In the genomic region with DNA sequence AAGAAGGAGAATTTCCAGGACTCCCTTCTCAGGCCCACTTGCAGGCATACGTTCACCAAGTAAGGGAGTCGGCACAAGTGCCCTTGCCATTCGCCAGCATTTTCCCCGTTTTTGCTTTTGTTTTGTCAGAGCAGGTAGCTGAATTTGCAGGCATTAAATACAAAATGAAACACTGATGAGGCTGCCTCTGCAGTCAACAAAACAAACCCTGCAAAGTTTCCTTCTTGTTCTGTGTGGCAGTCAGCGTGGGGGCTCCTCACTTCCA, we compare ENCODE assay signal across 24 cellular contexts. TPM values are rescaled to one million over a fixed set of nuclear protein-coding genes. Genes with fewer than 3 reads are reported as not detected.
DNase-seq lines count a peak whose midpoint lies in the region; ATAC-seq and TF ChIP-seq lines count a peak whose summit lies in the region.
"Had no signal": no experiment of that assay in that cellular context is flagged by ENCODE, and none has a peak within 500 bp of the region (broad histone marks: within the 10 kb centered on the region; RNA-seq: fewer than 3 reads in every experiment).

No MANE protein-coding gene starts in this region.

- H3K4ac ChIP-seq in mesendoderm (ENCODE audit: low read depth, low read length): no peak overlapping the region

- H3K79me1 ChIP-seq in mesendoderm (ENCODE audit: low read length): peaks cover 3% of the 10 kb centered on the region

- no peak overlapping the region for H2BK120ac ChIP-seq in mesendoderm (ENCODE audit: low read depth, low read length)

- no peak overlapping the region for H3K4me3 ChIP-seq in mesendoderm (ENCODE audit: low read length)
- no peak overlapping the region for H3K4me3 ChIP-seq in BE2C (ENCODE audit: low read depth, low read length)
- H3K4me3 ChIP-seq: esophagus muscularis mucosa, HAP-1, lower lobe of right lung, transverse colon had no signal

- no peak overlapping the region for H3K9ac ChIP-seq in mesendoderm (ENCODE audit: low read length)

- no peak overlapping the region for H2BK15ac ChIP-seq in mesendoderm (replicated peaks; ENCODE audit: low read depth)

- peak overlapping the region; percentile 77 for H3K27ac Mint-ChIP-seq in activated T-cell treated with anti-CD3 and anti-CD28 coated beads, Interleukin-2, amount 50 U/mL, for 72 hours
- peak overlapping the region; percentile 89 for H3K27ac Mint-ChIP-seq in activated T-helper 2 cell treated with anti-CD3 and anti-CD28 coated beads, Interferon-gamma antibody, Interleukin-2, Interleukin-4, amounts not matched to agents 10 μg/mL and 5 μg/mL and 100 μg/mL, durations not matched to agents 14 hours and 24 hours and 36 hours
- peak overlapping the region; percentile 74 for H3K27ac Mint-ChIP-seq in nephron progenitor cell
- H3K27ac Mint-ChIP-seq in stimulated activated naive CD8-positive, alpha-beta T cell treated with anti-CD3 and anti-CD28 coated beads, Interleukin-15, amount 100 ng/mL, for 72 hours: peak overlapping the region; percentile 81 to 93

- ATAC-seq in activated T-cell treated with anti-CD3 and anti-CD28 coated beads, Interleukin-2, amount 50 U/mL, for 72 hours (replicated peaks in 1 of 2): no peak
- ATAC-seq in activated T-cell treated with anti-CD3 and anti-CD28 coated beads, Interleukin-2, amount 50 U/mL, for 4 hours: no peak
- ATAC-seq in stimulated activated naive CD8-positive, alpha-beta T cell treated with anti-CD3 and anti-CD28 coated beads, Interleukin-15, amount 100 ng/mL, for 72 hours: no peak
- ATAC-seq: foreskin keratinocyte, lower lobe of right lung had no signal

- H2AK5ac ChIP-seq in mesendoderm (ENCODE audit: low read length): no peak overlapping the region

- no peaks in the 10 kb centered on the region for H3K9me3 ChIP-seq in BE2C
- H3K9me3 ChIP-seq: esophagus muscularis mucosa, HAP-1, lower lobe of right lung, neutrophil, transverse colon had no signal

- H3K27me3 ChIP-seq in mesendoderm (ENCODE audit: insufficient read depth, low read length, poor library complexity) (no peaks in the 10 kb centered on the region), BE2C (no peaks in the 10 kb centered on the region)
- H3K27me3 ChIP-seq: esophagus muscularis mucosa, foreskin keratinocyte, neutrophil, transverse colon had no signal

- no peak overlapping the region for H3K23ac ChIP-seq in mesendoderm (ENCODE audit: low read length)

- peak overlapping the region; percentile 55 to 78 for H3K4me3 Mint-ChIP-seq in activated T-cell treated with anti-CD3 and anti-CD28 coated beads, Interleukin-2, amount 50 U/mL, for 72 hours
- no peak overlapping the region for H3K4me3 Mint-ChIP-seq in activated T-cell treated with anti-CD3 and anti-CD28 coated beads, Interleukin-2, amount 50 U/mL, for 4 hours
- H3K4me3 Mint-ChIP-seq in activated T-helper 2 cell treated with anti-CD3 and anti-CD28 coated beads, Interferon-gamma antibody, Interleukin-2, Interleukin-4, amounts not matched to agents 10 μg/mL and 5 μg/mL and 100 μg/mL, durations not matched to agents 14 hours and 24 hours and 36 hours (ENCODE audit: low read depth): peak overlapping the region; percentile 41
- H3K4me3 Mint-ChIP-seq in nephron progenitor cell: no peak overlapping the region
- H3K4me3 Mint-ChIP-seq in stimulated activated naive CD8-positive, alpha-beta T cell treated with anti-CD3 and anti-CD28 coated beads, Interleukin-15, amount 100 ng/mL, for 72 hours: peak overlapping the region; percentile 60 to 65

- no peak overlapping the region for H3K27ac ChIP-seq in mesendoderm (ENCODE audit: low read depth, low read length)
- H3K27ac ChIP-seq: esophagus muscularis mucosa, foreskin keratinocyte, lower lobe of right lung, neutrophil, transverse colon had no signal

- no peak overlapping the region for H3K18ac ChIP-seq in mesendoderm (ENCODE audit: low read length)

- H3K27me3 Mint-ChIP-seq in activated T-cell treated with anti-CD3 and anti-CD28 coated beads, Interleukin-2, amount 50 U/mL, for 72 hours (ENCODE audit: low read depth): no peaks in the 10 kb centered on the region
- no peaks in the 10 kb centered on the region for H3K27me3 Mint-ChIP-seq in activated T-cell treated with anti-CD3 and anti-CD28 coated beads, Interleukin-2, amount 50 U/mL, for 4 hours (ENCODE audit: low read depth)
- no peaks in the 10 kb centered on the region for H3K27me3 Mint-ChIP-seq in activated T-helper 2 cell treated with anti-CD3 and anti-CD28 coated beads, Interferon-gamma antibody, Interleukin-2, Interleukin-4, amounts not matched to agents 10 μg/mL and 5 μg/mL and 100 μg/mL, durations not matched to agents 14 hours and 24 hours and 36 hours (ENCODE audit: low read depth)
- no peaks in the 10 kb centered on the region for H3K27me3 Mint-ChIP-seq in nephron progenitor cell (ENCODE audit: low read depth, poor library complexity)
- H3K27me3 Mint-ChIP-seq in stimulated activated naive CD8-positive, alpha-beta T cell treated with anti-CD3 and anti-CD28 coated beads, Interleukin-15, amount 100 ng/mL, for 72 hours: no peaks in the 10 kb centered on the region

- H3K4me2 ChIP-seq in mesendoderm (ENCODE audit: low read length): no peak overlapping the region

- TF ChIP-seq CTCF in nephron progenitor cell (IDR thresholded peaks at IDR 0.05) (no peak), BE2C (IDR thresholded peaks at IDR 0.05; ENCODE audit: low read depth, low read length) (no peak)

- peaks cover 2% of the 10 kb centered on the region for H3K79me2 ChIP-seq in mesendoderm (ENCODE audit: control insufficient read depth, insufficient read depth, low read length)

- H3K56ac ChIP-seq in mesendoderm (ENCODE audit: low read length): no peak overlapping the region

- no peaks in the 10 kb centered on the region for H3K9me3 Mint-ChIP-seq in activated T-cell treated with anti-CD3 and anti-CD28 coated beads, Interleukin-2, amount 50 U/mL, for 72 hours
- H3K9me3 Mint-ChIP-seq in activated T-cell treated with anti-CD3 and anti-CD28 coated beads, Interleukin-2, amount 50 U/mL, for 4 hours: no peaks in the 10 kb centered on the region
- H3K9me3 Mint-ChIP-seq in activated T-helper 2 cell treated with anti-CD3 and anti-CD28 coated beads, Interferon-gamma antibody, Interleukin-2, Interleukin-4, amounts not matched to agents 10 μg/mL and 5 μg/mL and 100 μg/mL, durations not matched to agents 14 hours and 24 hours and 36 hours: no peaks in the 10 kb centered on the region
- no peaks in the 10 kb centered on the region for H3K9me3 Mint-ChIP-seq in nephron progenitor cell
- H3K9me3 Mint-ChIP-seq in stimulated activated naive CD8-positive, alpha-beta T cell treated with anti-CD3 and anti-CD28 coated beads, Interleukin-15, amount 100 ng/mL, for 72 hours: no peaks in the 10 kb centered on the region

- intact Hi-C loops in activated T-helper 2 cell treated with anti-CD3 and anti-CD28 coated beads, Interferon-gamma antibody, Interleukin-2, Interleukin-4, amounts not matched to agents 10 μg/mL and 5 μg/mL and 100 μg/mL, durations not matched to agents 14 hours and 24 hours and 36 hours (cut with micrococcal nuclease): no loop called here

- no peak for DNase-seq in activated T-cell treated with anti-CD3 and anti-CD28 coated beads, Interleukin-2, amount 50 U/mL, for 72 hours
- no peak for DNase-seq in activated T-cell treated with anti-CD3 and anti-CD28 coated beads, Interleukin-2, amount 50 U/mL, for 4 hours
- DNase-seq in activated T-helper 2 cell treated with anti-CD3 and anti-CD28 coated beads, Interferon-gamma antibody, Interleukin-2, Interleukin-4, amounts not matched to agents 10 μg/mL and 5 μg/mL and 100 μg/mL, durations not matched to agents 14 hours and 24 hours and 36 hours (ENCODE audit: low spot score): no peak
- no peak for DNase-seq in nephron progenitor cell
- DNase-seq in stimulated activated naive CD8-positive, alpha-beta T cell treated with anti-CD3 and anti-CD28 coated beads, Interleukin-15, amount 100 ng/mL, for 72 hours: no peak
- no peak for DNase-seq in mesendoderm
- DNase-seq in BE2C: no peak
- no peak for DNase-seq in DMS53 (lab: John Stamatoyannopoulos, UW)
- DNase-seq: ACHN; activated naive CD4-positive, alpha-beta T cell treated with anti-CD3 and anti-CD28 coated beads, Interleukin-2, amount 50 U/mL, for 16 hours; activated T-cell treated with anti-CD3 and anti-CD28 coated beads, Interleukin-2, amount 50 U/mL, for 48 hours; anterior cingulate cortex; foreskin keratinocyte; GF-D8; kidney glomerular epithelial cell; lower lobe of right lung; NCI-H2029; NCI-H2227 treated with DMSO at 0.1 percent for 48 hours; NCI-H526 treated with DMSO at 0.1 percent for 48 hours; SHP77 treated with DMSO at 0.1 percent for 48 hours; transverse colon had no signal

- H4K5ac ChIP-seq in mesendoderm (ENCODE audit: low read length): no peak overlapping the region

- H4K8ac ChIP-seq in mesendoderm (ENCODE audit: low read depth, low read length): no peak overlapping the region

- H3K4me1 Mint-ChIP-seq in activated T-cell treated with anti-CD3 and anti-CD28 coated beads, Interleukin-2, amount 50 U/mL, for 72 hours (ENCODE audit: low read depth): peaks cover 25% of the 10 kb centered on the region
- peaks cover 14% of the 10 kb centered on the region for H3K4me1 Mint-ChIP-seq in activated T-cell treated with anti-CD3 and anti-CD28 coated beads, Interleukin-2, amount 50 U/mL, for 4 hours (ENCODE audit: low read depth)
- H3K4me1 Mint-ChIP-seq in activated T-helper 2 cell treated with anti-CD3 and anti-CD28 coated beads, Interferon-gamma antibody, Interleukin-2, Interleukin-4, amounts not matched to agents 10 μg/mL and 5 μg/mL and 100 μg/mL, durations not matched to agents 14 hours and 24 hours and 36 hours (ENCODE audit: low read depth): peaks cover 19% of the 10 kb centered on the region
- H3K4me1 Mint-ChIP-seq in nephron progenitor cell: peaks cover 6% of the 10 kb centered on the region
- peaks cover 28% of the 10 kb centered on the region for H3K4me1 Mint-ChIP-seq in stimulated activated naive CD8-positive, alpha-beta T cell treated with anti-CD3 and anti-CD28 coated beads, Interleukin-15, amount 100 ng/mL, for 72 hours

- peaks cover 11% of the 10 kb centered on the region for H3K36me3 ChIP-seq in mesendoderm (ENCODE audit: control insufficient read depth, insufficient read depth, low read length)
- H3K36me3 ChIP-seq in BE2C: no peaks in the 10 kb centered on the region; the same call in 1 of the 2 replicates

- H2BK5ac ChIP-seq in mesendoderm (ENCODE audit: low read length): no peak overlapping the region

- no CpG with 5 or more reads among the region's 5 CpGs for WGBS in mesendoderm (ENCODE audit: extremely low coverage, insufficient coverage, low lambda C conversion rate)

- H3K4me1 ChIP-seq in mesendoderm (ENCODE audit: control insufficient read depth, low read depth, low read length) (no peaks in the 10 kb centered on the region), BE2C (no peaks in the 10 kb centered on the region)
- H3K4me1 ChIP-seq: esophagus muscularis mucosa, foreskin keratinocyte, lower lobe of right lung, transverse colon had no signal

- peaks cover 8 to 36% of the 10 kb centered on the region in 2 donors for H3K36me3 Mint-ChIP-seq in activated T-cell treated with anti-CD3 and anti-CD28 coated beads, Interleukin-2, amount 50 U/mL, for 72 hours (ENCODE audit: insufficient read depth in 2 of 2)
- H3K36me3 Mint-ChIP-seq in activated T-cell treated with anti-CD3 and anti-CD28 coated beads, Interleukin-2, amount 50 U/mL, for 4 hours (ENCODE audit: insufficient read depth): peaks cover 52% of the 10 kb centered on the region
- H3K36me3 Mint-ChIP-seq in activated T-helper 2 cell treated with anti-CD3 and anti-CD28 coated beads, Interferon-gamma antibody, Interleukin-2, Interleukin-4, amounts not matched to agents 10 μg/mL and 5 μg/mL and 100 μg/mL, durations not matched to agents 14 hours and 24 hours and 36 hours (ENCODE audit: low read depth): peaks cover 85% of the 10 kb centered on the region
- peaks cover 88% of the 10 kb centered on the region for H3K36me3 Mint-ChIP-seq in nephron progenitor cell (ENCODE audit: low read depth)

RNA-seq across cellular contexts. Expression of gene GLOD4, which starts 7.8 kb away (rescaled TPM):
- 10 to 100 TPM; 67.7 to 76.2 TPM for total RNA-seq in activated T-cell treated with anti-CD3 and anti-CD28 coated beads, Interleukin-2, amount 50 U/mL, for 72 hours
- total RNA-seq in activated T-cell treated with anti-CD3 and anti-CD28 coated beads, Interleukin-2, amount 50 U/mL, for 4 hours: 10 to 100 TPM; 63.7 to 71.9 (median 69.7) TPM
- total RNA-seq in activated T-helper 2 cell treated with anti-CD3 and anti-CD28 coated beads, Interferon-gamma antibody, Interleukin-2, Interleukin-4, amounts not matched to agents 10 μg/mL and 5 μg/mL and 100 μg/mL, durations not matched to agents 14 hours and 24 hours and 36 hours: 84.8 and 98.0 TPM in 2 replicates
- 46.4 TPM for polyA plus RNA-seq in mesendoderm (2013, experiment 1 of 2)
- polyA plus RNA-seq in mesendoderm (2013, experiment 2 of 2): 48.7 TPM
- 109 TPM for polyA plus RNA-seq in BE2C (2012; ENCODE audit: insufficient read depth, insufficient read length, low read depth)

RNA-seq across cellular contexts. Expression of gene MRM3, which starts 7.9 kb away (rescaled TPM):
- 10 to 100 TPM; 23.6 to 26.7 TPM for total RNA-seq in activated T-cell treated with anti-CD3 and anti-CD28 coated beads, Interleukin-2, amount 50 U/mL, for 72 hours
- total RNA-seq in activated T-cell treated with anti-CD3 and anti-CD28 coated beads, Interleukin-2, amount 50 U/mL, for 4 hours: 10 to 100 TPM; 42.3 to 46.9 (median 44.4) TPM
- total RNA-seq in activated T-helper 2 cell treated with anti-CD3 and anti-CD28 coated beads, Interferon-gamma antibody, Interleukin-2, Interleukin-4, amounts not matched to agents 10 μg/mL and 5 μg/mL and 100 μg/mL, durations not matched to agents 14 hours and 24 hours and 36 hours: 28.4 and 29.3 TPM in 2 replicates
- polyA plus RNA-seq in mesendoderm (2013, experiment 1 of 2): 12.1 TPM
- polyA plus RNA-seq in mesendoderm (2013, experiment 2 of 2): 12.7 TPM
- polyA plus RNA-seq in BE2C (2012; ENCODE audit: insufficient read depth, insufficient read length, low read depth): 23.0 TPM

RNA-seq across cellular contexts. Expression of gene GEMIN4, which starts 22.2 kb away (rescaled TPM):
- total RNA-seq in activated T-cell treated with anti-CD3 and anti-CD28 coated beads, Interleukin-2, amount 50 U/mL, for 72 hours: 10 to 100 TPM; 23.5 to 26.9 TPM
- total RNA-seq in activated T-cell treated with anti-CD3 and anti-CD28 coated beads, Interleukin-2, amount 50 U/mL, for 4 hours: 10 to 100 TPM; 71.6 to 86.8 (median 79.5) TPM
- total RNA-seq in activated T-helper 2 cell treated with anti-CD3 and anti-CD28 coated beads, Interferon-gamma antibody, Interleukin-2, Interleukin-4, amounts not matched to agents 10 μg/mL and 5 μg/mL and 100 μg/mL, durations not matched to agents 14 hours and 24 hours and 36 hours: 62.8 and 64.2 TPM in 2 replicates
- 34.4 TPM for polyA plus RNA-seq in mesendoderm (2013, experiment 1 of 2)
- 31.4 TPM for polyA plus RNA-seq in mesendoderm (2013, experiment 2 of 2)
- 10.3 TPM for polyA plus RNA-seq in BE2C (2012; ENCODE audit: insufficient read depth, insufficient read length, low read depth)

RNA-seq across cellular contexts. Expression of gene TLCD3A, which starts 41.9 kb away (rescaled TPM):
- total RNA-seq in activated T-cell treated with anti-CD3 and anti-CD28 coated beads, Interleukin-2, amount 50 U/mL, for 72 hours: 10 to 100 TPM in 1 of 2 donors, 1 to 10 TPM in 1; 6.6 to 11.7 TPM
- total RNA-seq in activated T-cell treated with anti-CD3 and anti-CD28 coated beads, Interleukin-2, amount 50 U/mL, for 4 hours: 10 to 100 TPM in 1 of 3 donors, 1 to 10 TPM in 2; 7.0 to 11.5 (median 7.6) TPM
- 38.1 and 41.0 TPM in 2 replicates for total RNA-seq in activated T-helper 2 cell treated with anti-CD3 and anti-CD28 coated beads, Interferon-gamma antibody, Interleukin-2, Interleukin-4, amounts not matched to agents 10 μg/mL and 5 μg/mL and 100 μg/mL, durations not matched to agents 14 hours and 24 hours and 36 hours
- 17.5 TPM for polyA plus RNA-seq in mesendoderm (2013, experiment 1 of 2)
- polyA plus RNA-seq in mesendoderm (2013, experiment 2 of 2): 19.4 TPM
- polyA plus RNA-seq in BE2C (2012; ENCODE audit: insufficient read depth, insufficient read length, low read depth): 8.8 TPM

RNA-seq across cellular contexts. Expression of gene VPS53, which starts 59.6 kb away (rescaled TPM):
- 10 to 100 TPM; 37.4 to 57.1 TPM for total RNA-seq in activated T-cell treated with anti-CD3 and anti-CD28 coated beads, Interleukin-2, amount 50 U/mL, for 72 hours
- 10 to 100 TPM; 65.3 to 72.2 (median 71.4) TPM for total RNA-seq in activated T-cell treated with anti-CD3 and anti-CD28 coated beads, Interleukin-2, amount 50 U/mL, for 4 hours
- total RNA-seq in activated T-helper 2 cell treated with anti-CD3 and anti-CD28 coated beads, Interferon-gamma antibody, Interleukin-2, Interleukin-4, amounts not matched to agents 10 μg/mL and 5 μg/mL and 100 μg/mL, durations not matched to agents 14 hours and 24 hours and 36 hours: 84.9 and 86.1 TPM in 2 replicates
- 13.0 TPM for polyA plus RNA-seq in mesendoderm (2013, experiment 1 of 2)
- polyA plus RNA-seq in mesendoderm (2013, experiment 2 of 2): 14.6 TPM
- polyA plus RNA-seq in BE2C (2012; ENCODE audit: insufficient read depth, insufficient read length, low read depth): 28.1 TPM

Comparison
In these comparisons a context has a peak if more than half of its experiments do, and no peak if none do; other contexts are left out.
1. H3K4me3 Mint-ChIP-seq: peak in activated T-cell treated with anti-CD3 and anti-CD28 coated beads, Interleukin-2, amount 50 U/mL, for 72 hours (2 of 2), activated T-helper 2 cell treated with anti-CD3 and anti-CD28 coated beads, Interferon-gamma antibody, Interleukin-2, Interleukin-4, amounts not matched to agents 10 μg/mL and 5 μg/mL and 100 μg/mL, durations not matched to agents 14 hours and 24 hours and 36 hours (single experiment) and stimulated activated naive CD8-positive, alpha-beta T cell treated with anti-CD3 and anti-CD28 coated beads, Interleukin-15, amount 100 ng/mL, for 72 hours (2 of 2); none in activated T-cell treated with anti-CD3 and anti-CD28 coated beads, Interleukin-2, amount 50 U/mL, for 4 hours (single experiment) and nephron progenitor cell (single experiment).
2. Peak in every context shown above with its lines, with median percentiles within 50 percentile points of each other: H3K27ac Mint-ChIP-seq.